ENCODE assay signal across 11 cellular contexts in genomic region chr5:55821731-55822512, GRCh38. TPM values are rescaled to one million over a fixed set of nuclear protein-coding genes. Genes with fewer than 3 reads are reported as not detected.
DNase-seq lines count a peak whose midpoint lies in the region; ATAC-seq and TF ChIP-seq lines count a peak whose summit lies in the region.
"Had no signal": no experiment of that assay in that cellular context is flagged by ENCODE, and none has a peak within 500 bp of the region (broad histone marks: within the 10 kb centered on the region; RNA-seq: fewer than 3 reads in every experiment).

No MANE protein-coding gene starts in this region.

- H3K9me3 ChIP-seq in lung (ENCODE audit: control insufficient read depth in 2 of 2, insufficient read depth in 1 of 2, low read length in 1 of 2) (no peaks in the 10 kb centered on the region), aorta (ENCODE audit: control insufficient read depth, low read length) (no peaks in the 10 kb centered on the region)

- H3K27me3 ChIP-seq in dorsolateral prefrontal cortex (peaks cover 0 to 54% (median 24%) of the 10 kb centered on the region in 45 donors), lung (ENCODE audit: control insufficient read depth, insufficient read depth) (no peaks in the 10 kb centered on the region), aorta (ENCODE audit: control insufficient read depth in 1 of 2, insufficient read depth in 2 of 2, low read length in 1 of 2) (peaks cover 0 to 1% of the 10 kb centered on the region in 2 donors)

- peak overlapping the region; percentile 20 to 69 (median 51) for H3K4me3 ChIP-seq in dorsolateral prefrontal cortex
- no peak overlapping the region for H3K4me3 ChIP-seq in lung
- peak overlapping the region; percentile 10 to 43 for H3K4me3 ChIP-seq in aorta (ENCODE audit: low read length in 2 of 2)

- DNase-seq in stimulated activated CD4-positive, alpha-beta T cell treated with anti-CD3 and anti-CD28 coated beads, Interleukin-1b, Interleukin-23, amount 100 ng/mL, for 48 hours, result peak; percentile 4
- DNase-seq in stimulated activated CD4-positive, alpha-beta T cell treated with anti-CD3 and anti-CD28 coated beads, Interleukin-2, amount 100 ng/mL, for 48 hours, result no peak
- no peak for DNase-seq in dorsolateral prefrontal cortex
- DNase-seq in lung (ENCODE audit: low spot score), result no peak
- DNase-seq in aorta, result peak; percentile 50 to 78
- no peak for DNase-seq in SKM-1 (lab: John Stamatoyannopoulos, UW; ENCODE audit: unreplicated experiment)
- no peak for DNase-seq in SIG-M5 (lab: John Stamatoyannopoulos, UW)
- DNase-seq: GF-D8; stimulated activated naive B cell treated with anti-CD40 and anti-IgM and Interleukin-4, amounts not matched to agents 10 μg/mL and 1 μg/mL and 100 μg/mL, for 72 hours had no signal

- WGBS in lung, 2 donors, result 6 to 20% methylated on average over 44 to 45 of the region's 45 CpGs
- 6% methylated on average over 45 of the region's 45 CpGs for WGBS in aorta, 2 donors

- H3K4me1 ChIP-seq in lung (ENCODE audit: control insufficient read depth in 2 of 2, insufficient read depth in 2 of 2, low read length in 2 of 2) (peaks cover 0 to 1% of the 10 kb centered on the region in 2 donors), aorta (ENCODE audit: control insufficient read depth in 1 of 2, insufficient read depth in 2 of 2, low read length in 2 of 2) (no peaks in the 10 kb centered on the region)

- H3K27ac ChIP-seq in dorsolateral prefrontal cortex (no peak overlapping the region), lung (ENCODE audit: low read depth in 1 of 2, low read length in 1 of 2) (no peak overlapping the region), aorta (ENCODE audit: low read depth in 1 of 2, low read length in 2 of 2) (no peak overlapping the region)
- H3K27ac ChIP-seq: HL-60 had no signal

- H3K36me3 ChIP-seq in lung (ENCODE audit: control insufficient read depth in 2 of 2, insufficient read depth in 2 of 2, low read length in 2 of 2), result no peaks in the 10 kb centered on the region
- no peaks in the 10 kb centered on the region for H3K36me3 ChIP-seq in aorta (ENCODE audit: control insufficient read depth in 1 of 2, insufficient read depth in 2 of 2, low read length in 1 of 2)

- TF ChIP-seq CTCF in dorsolateral prefrontal cortex (IDR thresholded peaks at IDR 0.05 in 54 of 56, conservative IDR thresholded peaks at IDR 0.05 in 2 of 56; ENCODE audit: low read depth in 1 of 56, partially characterized antibody in 56 of 56) (no peak), lung (IDR thresholded peaks at IDR 0.05; ENCODE audit: control extremely low read depth, extremely low read depth) (no peak)

- ATAC-seq in lung (ENCODE audit: insufficient read depth, low FRiP score) (peak; percentile 41), aorta (ENCODE audit: low FRiP score) (peak; percentile 38), HG02623 (IDR thresholded peaks at IDR 0.05; ENCODE audit: unreplicated experiment) (no peak)

- intact Hi-C loops in dorsolateral prefrontal cortex (cut with DNase I), result no loop called here
- intact Hi-C loops in aorta (cut with DNase I), result no loop called here

RNA-seq across cellular contexts. Expression of gene IL31RA, which starts 29.2 kb away (rescaled TPM):
- under 1 TPM in 10 of 120 experiments, not detected in 110; 0.17 to 0.59 (median 0.35) TPM for total RNA-seq in dorsolateral prefrontal cortex
- under 1 TPM; 0.09 to 0.21 TPM for total RNA-seq in lung
- under 1 TPM; 0.04 to 0.13 TPM for polyA plus RNA-seq in lung
- 1 to 10 TPM; 2.3 to 3.7 TPM for total RNA-seq in aorta
- 1 to 10 TPM in 1 of 2 donors, under 1 TPM in 1; 0.36 to 1.3 TPM for polyA plus RNA-seq in aorta

Comparison
In these comparisons a context has a peak if more than half of its experiments do, and no peak if none do; other contexts are left out.
1. DNase-seq: peak in stimulated activated CD4-positive, alpha-beta T cell treated with anti-CD3 and anti-CD28 coated beads, Interleukin-1b, Interleukin-23, amount 100 ng/mL, for 48 hours (single experiment) and aorta (2 of 2); none in stimulated activated CD4-positive, alpha-beta T cell treated with anti-CD3 and anti-CD28 coated beads, Interleukin-2, amount 100 ng/mL, for 48 hours (0 of 2), dorsolateral prefrontal cortex (0 of 10), lung (single experiment), SKM-1 (single experiment) and SIG-M5 (single experiment).